Comparison of ENCODE assay signal across 1 cellular context in genomic region chr7:116139007-116139406, GRCh38.
TF ChIP-seq lines count a peak whose summit lies in the region.

No MANE protein-coding gene starts in this region.

TF ChIP-seq in GM23338, 12 proteins besides CTCF, POLR2A, EP300 and RAD21 (continued from another document):
- TF ChIP-seq ZNF462 (CRISPR knock-in tag; IDR thresholded peaks at IDR 0.05) (no peak), POLR2AphosphoS5 (IDR thresholded peaks at IDR 0.05; ENCODE audit: low read depth) (no peak), ZNF331 (CRISPR knock-in tag; IDR thresholded peaks at IDR 0.05; ENCODE audit: low read depth) (no peak), REST (IDR thresholded peaks at IDR 0.05; ENCODE audit: unreplicated experiment) (no peak), NANOG (IDR thresholded peaks at IDR 0.05; ENCODE audit: borderline replicate concordance) (no peak), STAT1 (IDR thresholded peaks at IDR 0.05; ENCODE audit: unreplicated experiment) (no peak), CREB1 (CRISPR knock-in tag; IDR thresholded peaks at IDR 0.05; ENCODE audit: low read depth) (no peak)
